In genomic region chr19:36488816-36489138, GRCh38 we compare ENCODE assay signal across 8 cellular contexts. TPM values are rescaled to one million over a fixed set of nuclear protein-coding genes. Genes with fewer than 3 reads are reported as not detected.
DNase-seq lines count a peak whose midpoint lies in the region; ATAC-seq and TF ChIP-seq lines count a peak whose summit lies in the region.

No MANE protein-coding gene starts in this region.

- peaks cover 5% of the 10 kb centered on the region for H3K4me1 ChIP-seq in body of pancreas

- no peaks in the 10 kb centered on the region for H3K9me3 ChIP-seq in body of pancreas

- no peak for TF ChIP-seq POLR2A in body of pancreas (IDR thresholded peaks at IDR 0.05)

- H3K27me3 ChIP-seq in body of pancreas, result no peaks in the 10 kb centered on the region
- H3K27me3 ChIP-seq in kidney epithelial cell (ENCODE audit: control insufficient read depth, insufficient read depth, low read length), result no peaks in the 10 kb centered on the region

- in situ Hi-C loops in GM13977 (cut with MboI; ENCODE audit: low pct_unique_long_range_greater_than_20kb, low sequenced_read_pairs, unreplicated experiment), result no loop called here

- H3K27ac ChIP-seq in body of pancreas, result peak overlapping the region; percentile 82 to 92 (median 88)

- 0 to 1% methylated on average over 12 of the region's 12 CpGs for WGBS in body of pancreas, 2 donors

- H3K36me3 ChIP-seq in body of pancreas (replicated peaks in 1 of 2; ENCODE audit: insufficient read depth in 1 of 2, low read depth in 2 of 2) (no peaks in the 10 kb centered on the region), kidney epithelial cell (ENCODE audit: control insufficient read depth, insufficient read depth, low read length) (no peaks in the 10 kb centered on the region)

- peak; percentile 24 for ATAC-seq in HG03066 (IDR thresholded peaks at IDR 0.05; ENCODE audit: low read depth, unreplicated experiment)
- no peak for ATAC-seq in body of pancreas
- no peak for ATAC-seq in GM21737 (IDR thresholded peaks at IDR 0.05; ENCODE audit: unreplicated experiment)

- DNase-seq in AG08395 (ENCODE audit: low spot score) (peak; percentile 13), GM13977 (ENCODE audit: low spot score) (peak; percentile 47), OCI-M1 (lab: John Stamatoyannopoulos, UW) (peak; percentile 81), body of pancreas (peak in 3 of 4 donors; percentile 17 to 30 (median 23)), kidney epithelial cell (ENCODE audit: low read depth) (no peak)
- DNase-seq in stimulated activated CD8-positive, alpha-beta memory T cell treated with anti-CD3 and anti-CD28 coated beads, Interleukin-7, amount 100 ng/mL, for 4 hours (ENCODE audit: low read depth in 2 of 2), result peak; percentile 23 to 35

- TF ChIP-seq CTCF in GM13977 (IDR thresholded peaks at IDR 0.05; ENCODE audit: extremely low read depth, insufficient read depth, missing control alignments) (peak; percentile 29), body of pancreas (IDR thresholded peaks at IDR 0.05) (no peak), kidney epithelial cell (IDR thresholded peaks at IDR 0.05; ENCODE audit: insufficient read depth, low read length, poor library complexity, severe bottlenecking) (no peak)

- intact Hi-C loops in body of pancreas (cut with DNase I), result no loop called here

- H3K4me3 ChIP-seq in body of pancreas, result peak overlapping the region; percentile 52 to 67
- peak overlapping the region; percentile 72 for H3K4me3 ChIP-seq in kidney epithelial cell (ENCODE audit: low read depth, low read length)

RNA-seq across cellular contexts. Expression of gene ZNF566, which starts 0.6 kb away (rescaled TPM):
- total RNA-seq in body of pancreas, result 1 to 10 TPM; 4.4 to 9.9 TPM
- 4.8 and 9.9 TPM in 2 replicates for total RNA-seq in kidney epithelial cell

RNA-seq across cellular contexts. Expression of gene ZNF260, which starts 39.3 kb away (rescaled TPM):
- total RNA-seq in body of pancreas (10 to 100 TPM in 1 of 2 donors, 1 to 10 TPM in 1; 3.0 to 16.3 TPM), kidney epithelial cell (18.6 and 19.4 TPM in 2 replicates)
